In genomic region chr6:151450928-151451327, GRCh38 we compare ENCODE assay signal across 8 cellular contexts. TPM values are rescaled to one million over a fixed set of nuclear protein-coding genes. Genes with fewer than 3 reads are reported as not detected.
DNase-seq lines count a peak whose midpoint lies in the region; ATAC-seq and TF ChIP-seq lines count a peak whose summit lies in the region.
"Not testable (repeated sequence)": the region's sequence is repeated elsewhere in the genome, so short reads cannot be mapped to it uniquely, and the experiment has no call there.

No MANE protein-coding gene starts in this region.

- H3K36me3 ChIP-seq in BLaER1; HUES48 (ENCODE audit: control insufficient read depth, insufficient read depth, low read length); SU-DHL-6 (ENCODE audit: low read length); neuron (ENCODE audit: insufficient read depth, low read length); thoracic aorta: not testable (repeated sequence)

- TF ChIP-seq CTCF in SU-DHL-6 (IDR thresholded peaks at IDR 0.05; ENCODE audit: insufficient read depth, low read length, poor library complexity, severe bottlenecking); endothelial cell (IDR thresholded peaks at IDR 0.05; ENCODE audit: unreplicated experiment); thoracic aorta (IDR thresholded peaks at IDR 0.05): not testable (repeated sequence)

- POLR2A ChIA-PET in activated naive CD8-positive, alpha-beta T cell treated with anti-CD3 and anti-CD28 coated beads, Interleukin-2, amount 10 ng/mL, durations not matched to agents 7 days and 5 days (lab: Charles Lee) = interaction anchor here (1.5 to 2.9 kb wide), 4 partner anchors 11 to 61 kb away, joined by 3 to 29 read pairs (median 5); partner anchors contain the start of gene ZBTB2

- peak overlapping the region; percentile 95 for H3K4me3 Mint-ChIP-seq in activated naive CD8-positive, alpha-beta T cell treated with anti-CD3 and anti-CD28 coated beads, Interleukin-2, amount 10 ng/mL, durations not matched to agents 7 days and 5 days
- H3K4me3 Mint-ChIP-seq in endothelial cell (ENCODE audit: unreplicated experiment) (peak overlapping the region; percentile 95), immature natural killer cell (peak overlapping the region; percentile 89 to 98 (median 96))

- not testable (repeated sequence) for H3K27ac ChIP-seq in BLaER1; HUES48 (ENCODE audit: low read depth, low read length); SU-DHL-6 (ENCODE audit: low read depth, low read length)
- H3K27ac ChIP-seq in thoracic aorta = peak overlapping the region in 1 of 2 donors; percentile 61

- not testable (repeated sequence) for H4K20me1 ChIP-seq in BLaER1; SU-DHL-6 (ENCODE audit: low read depth, low read length)

- peak overlapping the region; percentile 80 for H3K4me2 ChIP-seq in BLaER1
- H3K4me2 ChIP-seq in SU-DHL-6 (ENCODE audit: low read depth, low read length, poor library complexity, severe bottlenecking) = peak overlapping the region; percentile 91

- H3K9me3 ChIP-seq in BLaER1; HUES48 (ENCODE audit: control insufficient read depth, insufficient read depth, low read length); SU-DHL-6 (ENCODE audit: insufficient read depth, low read length); neuron (ENCODE audit: low read length); thoracic aorta: not testable (repeated sequence)

- H3K27me3 ChIP-seq in BLaER1; HUES48 (ENCODE audit: control insufficient read depth, insufficient read depth, low read length); SU-DHL-6 (ENCODE audit: low read length); neuron (ENCODE audit: insufficient read depth, low read length); thoracic aorta (replicated peaks; ENCODE audit: insufficient read depth): not testable (repeated sequence)

- peaks cover 66% of the 10 kb centered on the region for H3K79me2 ChIP-seq in SU-DHL-6 (ENCODE audit: insufficient read depth, low read length)

- not testable (repeated sequence) for H3K9me3 Mint-ChIP-seq in activated naive CD8-positive, alpha-beta T cell treated with anti-CD3 and anti-CD28 coated beads, Interleukin-2, amount 10 ng/mL, durations not matched to agents 7 days and 5 days; endothelial cell (ENCODE audit: unreplicated experiment); immature natural killer cell

- H3K4me1 ChIP-seq in BLaER1 = peaks cover 27% of the 10 kb centered on the region
- H3K4me1 ChIP-seq in HUES48 (ENCODE audit: control insufficient read depth, insufficient read depth, low read length) = peaks cover 19% of the 10 kb centered on the region
- H3K4me1 ChIP-seq in neuron (ENCODE audit: insufficient read depth, low read length) = peaks cover 19% of the 10 kb centered on the region
- peaks cover 26 to 33% of the 10 kb centered on the region in 2 donors for H3K4me1 ChIP-seq in thoracic aorta (ENCODE audit: control insufficient read depth in 1 of 2, low read depth in 2 of 2)

- H3K9ac ChIP-seq in BLaER1 (peak overlapping the region; percentile 88; the same call in 1 of the 2 replicates), HUES48 (ENCODE audit: low read depth, low read length) (peak overlapping the region; percentile 89), SU-DHL-6 (ENCODE audit: low read length) (peak overlapping the region; percentile 80)

- not testable (repeated sequence) for H2AFZ ChIP-seq in SU-DHL-6 (ENCODE audit: low read depth, low read length, severe bottlenecking); neuron (ENCODE audit: low read depth, low read length)

- not testable (repeated sequence) for DNase-seq in activated naive CD8-positive, alpha-beta T cell treated with anti-CD3 and anti-CD28 coated beads, Interleukin-2, amount 10 ng/mL, durations not matched to agents 7 days and 5 days; endothelial cell (ENCODE audit: low spot score); immature natural killer cell; thoracic aorta (ENCODE audit: low spot score)

- not testable (repeated sequence) for H3K9me2 ChIP-seq in SU-DHL-6 (replicated peaks; ENCODE audit: insufficient read depth, low read length)

- H3K27me3 Mint-ChIP-seq in activated naive CD8-positive, alpha-beta T cell treated with anti-CD3 and anti-CD28 coated beads, Interleukin-2, amount 10 ng/mL, durations not matched to agents 7 days and 5 days = not testable (repeated sequence)
- H3K27me3 Mint-ChIP-seq in endothelial cell (ENCODE audit: unreplicated experiment) = peaks cover 18% of the 10 kb centered on the region
- peaks cover 10 to 16% (median 11%) of the 10 kb centered on the region in 3 donors for H3K27me3 Mint-ChIP-seq in immature natural killer cell (ENCODE audit: low read depth in 3 of 3)

- H3K4me3 ChIP-seq in BLaER1 (peak overlapping the region; percentile 79), HUES48 (ENCODE audit: low read depth, low read length) (peak overlapping the region; percentile 88), SU-DHL-6 (ENCODE audit: insufficient read depth, low read length, poor library complexity, severe bottlenecking) (peak overlapping the region; percentile 96), neuron (ENCODE audit: low read length) (peak overlapping the region; percentile 80), thoracic aorta (peak overlapping the region; percentile 100)

- ATAC-seq in activated naive CD8-positive, alpha-beta T cell treated with anti-CD3 and anti-CD28 coated beads, Interleukin-2, amount 10 ng/mL, durations not matched to agents 7 days and 5 days (ENCODE audit: low read depth); thoracic aorta (ENCODE audit: insufficient number of reproducible peaks, low FRiP score, low read depth): not testable (repeated sequence)

- H3K36me3 Mint-ChIP-seq in activated naive CD8-positive, alpha-beta T cell treated with anti-CD3 and anti-CD28 coated beads, Interleukin-2, amount 10 ng/mL, durations not matched to agents 7 days and 5 days; immature natural killer cell: not testable (repeated sequence)
- H3K36me3 Mint-ChIP-seq in endothelial cell (ENCODE audit: low read depth, unreplicated experiment) = peaks cover 17% of the 10 kb centered on the region

- peak overlapping the region; percentile 92 for H3K27ac Mint-ChIP-seq in activated naive CD8-positive, alpha-beta T cell treated with anti-CD3 and anti-CD28 coated beads, Interleukin-2, amount 10 ng/mL, durations not matched to agents 7 days and 5 days
- peak overlapping the region; percentile 95 for H3K27ac Mint-ChIP-seq in endothelial cell (ENCODE audit: unreplicated experiment)
- peak overlapping the region in 5 of 6 donors; percentile 82 to 96 (median 93) for H3K27ac Mint-ChIP-seq in immature natural killer cell

- H3K4me1 Mint-ChIP-seq in activated naive CD8-positive, alpha-beta T cell treated with anti-CD3 and anti-CD28 coated beads, Interleukin-2, amount 10 ng/mL, durations not matched to agents 7 days and 5 days = peaks cover 21% of the 10 kb centered on the region
- H3K4me1 Mint-ChIP-seq in endothelial cell (ENCODE audit: unreplicated experiment) (peaks cover 17% of the 10 kb centered on the region), immature natural killer cell (peaks cover 39 to 57% of the 10 kb centered on the region in 2 donors)

- H3F3A ChIP-seq in SU-DHL-6 (ENCODE audit: insufficient read depth) = not testable (repeated sequence)

RNA-seq across cellular contexts. Expression of gene RMND1, which starts 1.0 kb away (rescaled TPM):
- 10 to 100 TPM; 20.6 to 22.0 TPM for total RNA-seq in activated naive CD8-positive, alpha-beta T cell treated with anti-CD3 and anti-CD28 coated beads, Interleukin-2, amount 10 ng/mL, durations not matched to agents 7 days and 5 days
- total RNA-seq in endothelial cell (ENCODE audit: unreplicated experiment) = 18.7 TPM
- 10 to 100 TPM in 1 of 3 donors, 1 to 10 TPM in 2; 6.4 to 13.3 (median 7.5) TPM for polyA plus RNA-seq in immature natural killer cell
- total RNA-seq in thoracic aorta = 10 to 100 TPM; 20.7 to 21.2 TPM

RNA-seq across cellular contexts. Expression of gene CCDC170, which starts 42.9 kb away (rescaled TPM):
- total RNA-seq in activated naive CD8-positive, alpha-beta T cell treated with anti-CD3 and anti-CD28 coated beads, Interleukin-2, amount 10 ng/mL, durations not matched to agents 7 days and 5 days = not detected
- 0.31 TPM for total RNA-seq in endothelial cell (ENCODE audit: unreplicated experiment)
- under 1 TPM in 1 of 3 donors, not detected in 2; 0.78 TPM for polyA plus RNA-seq in immature natural killer cell
- total RNA-seq in thoracic aorta = 1 to 10 TPM in 1 of 2 donors, under 1 TPM in 1; 0.81 to 1.5 TPM

RNA-seq across cellular contexts. Expression of gene ZBTB2, which starts 59.6 kb away (rescaled TPM):
- total RNA-seq in activated naive CD8-positive, alpha-beta T cell treated with anti-CD3 and anti-CD28 coated beads, Interleukin-2, amount 10 ng/mL, durations not matched to agents 7 days and 5 days = 10 to 100 TPM; 28.5 to 28.9 TPM
- total RNA-seq in endothelial cell (ENCODE audit: unreplicated experiment) (11.6 TPM), thoracic aorta (1 to 10 TPM; 5.3 to 8.4 TPM)
- polyA plus RNA-seq in immature natural killer cell = 10 to 100 TPM; 11.5 to 27.5 (median 24.1) TPM
